In the genomic region with DNA sequence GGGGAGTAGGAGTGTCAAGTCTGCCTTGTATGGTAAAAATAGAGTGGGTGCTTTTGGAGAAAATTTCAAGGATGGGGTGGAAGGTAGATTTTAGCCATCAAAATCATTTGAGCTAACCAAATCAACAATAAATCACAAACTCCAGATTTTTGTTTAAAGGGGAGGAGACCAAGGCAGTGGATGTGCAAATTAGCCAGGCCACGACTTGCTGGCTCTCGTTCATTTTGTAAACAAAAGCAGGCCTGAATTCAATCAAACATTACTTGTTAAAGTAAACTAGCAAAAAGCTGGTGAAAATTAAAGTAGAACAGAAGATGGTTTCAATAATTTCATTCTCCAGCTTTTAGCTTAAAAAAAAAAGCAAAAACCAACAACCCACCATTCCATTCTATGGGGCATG, we compare ENCODE assay signal across 29 cellular contexts.
"Had no signal": no experiment of that assay in that cellular context is flagged by ENCODE, and none has a peak within 500 bp of the region (broad histone marks: within the 10 kb centered on the region; RNA-seq: fewer than 3 reads in every experiment).

No MANE protein-coding gene starts in this region.

- H3K36me3 Mint-ChIP-seq: naive thymus-derived CD4-positive, alpha-beta T cell; natural killer cell; type B pancreatic cell had no signal

- H2AFZ ChIP-seq: neural progenitor cell, parathyroid adenoma had no signal

- H3K79me2 ChIP-seq: parathyroid adenoma had no signal

- H3K4me3 Mint-ChIP-seq: naive thymus-derived CD4-positive, alpha-beta T cell; natural killer cell; nephron; neural progenitor cell; stimulated activated naive CD8-positive, alpha-beta T cell treated with anti-CD3 and anti-CD28 coated beads, Interleukin-15, amount 100 ng/mL, for 72 hours; type B pancreatic cell had no signal

- ATAC-seq: naive thymus-derived CD4-positive, alpha-beta T cell; natural killer cell; psoas muscle; right cardiac atrium; right lobe of liver; stimulated activated naive CD8-positive, alpha-beta T cell treated with anti-CD3 and anti-CD28 coated beads, Interleukin-15, amount 100 ng/mL, for 72 hours; stimulated activated naive CD8-positive, alpha-beta T cell treated with anti-CD3 and anti-CD28 coated beads, Interleukin-15, Interleukin-2, amounts not matched to agents 100 U/mL and 50 U/mL, for 24 hours; upper lobe of right lung had no signal

- H3K9ac ChIP-seq: neural progenitor cell, parathyroid adenoma had no signal

- H3K4me1 ChIP-seq: parathyroid adenoma, psoas muscle, right lobe of liver, testis, tibial artery, vagina had no signal

- H3K4me3 ChIP-seq: neural progenitor cell, ovary, psoas muscle, right lobe of liver, sigmoid colon, suprapubic skin, testis, tibial artery, transverse colon, upper lobe of right lung, vagina had no signal

- H3K4me2 ChIP-seq: neural progenitor cell had no signal

- H3K27me3 ChIP-seq: neural progenitor cell, ovary, right lobe of liver, sigmoid colon, suprapubic skin, testis, tibial artery, transverse colon, upper lobe of right lung, vagina had no signal

- H3K27me3 Mint-ChIP-seq: progenitor cell of endocrine pancreas had no signal

- H3K27ac Mint-ChIP-seq: naive thymus-derived CD4-positive, alpha-beta T cell; natural killer cell; neural progenitor cell; stimulated activated naive CD8-positive, alpha-beta T cell treated with anti-CD3 and anti-CD28 coated beads, Interleukin-15, amount 100 ng/mL, for 72 hours; type B pancreatic cell had no signal

- H3K9me3 ChIP-seq: ovary, psoas muscle, right lobe of liver, sigmoid colon, suprapubic skin, testis, tibial artery, transverse colon, upper lobe of right lung, vagina had no signal

- H3K36me3 ChIP-seq: neural progenitor cell, ovary, right lobe of liver, sigmoid colon, suprapubic skin, tibial artery, transverse colon, upper lobe of right lung, vagina had no signal

- H3K4me1 Mint-ChIP-seq: naive thymus-derived CD4-positive, alpha-beta T cell; natural killer cell; stimulated activated naive CD8-positive, alpha-beta T cell treated with anti-CD3 and anti-CD28 coated beads, Interleukin-15, amount 100 ng/mL, for 72 hours had no signal

- DNase-seq: naive thymus-derived CD4-positive, alpha-beta T cell; natural killer cell; occipital lobe; ovary; posterior cingulate gyrus; psoas muscle; right cardiac atrium; right lobe of liver; sigmoid colon; small intestine; stimulated activated CD4-positive, alpha-beta T cell treated with anti-CD3 and anti-CD28 coated beads, Interleukin-1b, Interleukin-23, amount 100 ng/mL, for 48 hours; stimulated activated CD4-positive, alpha-beta T cell treated with anti-CD3 and anti-CD28 coated beads, Interleukin-4, amount 100 ng/mL, for 1 hour; stimulated activated CD4-positive, alpha-beta T cell treated with anti-CD3 and anti-CD28 coated beads, Interleukin-4, amount 100 ng/mL, for 4 hours; stimulated activated CD8-positive, alpha-beta memory T cell treated with anti-CD3 and anti-CD28 coated beads, Interleukin-4, amount 100 ng/mL, for 48 hours; stimulated activated naive CD4-positive, alpha-beta T cell; stimulated activated naive CD8-positive, alpha-beta T cell treated with anti-CD3 and anti-CD28 coated beads, Interleukin-15, amount 100 ng/mL, for 72 hours; stimulated activated naive CD8-positive, alpha-beta T cell treated with anti-CD3 and anti-CD28 coated beads, Interleukin-15, Interleukin-2, amounts not matched to agents 100 U/mL and 50 U/mL, for 24 hours; substantia nigra; testis; tibial artery; transverse colon; upper lobe of right lung had no signal

- H3K27ac ChIP-seq: neural progenitor cell, ovary, parathyroid adenoma, psoas muscle, right lobe of liver, suprapubic skin, testis, tibial artery, upper lobe of right lung, vagina had no signal
